Comparison of ENCODE assay signal across 1 cellular context in the genomic region with DNA sequence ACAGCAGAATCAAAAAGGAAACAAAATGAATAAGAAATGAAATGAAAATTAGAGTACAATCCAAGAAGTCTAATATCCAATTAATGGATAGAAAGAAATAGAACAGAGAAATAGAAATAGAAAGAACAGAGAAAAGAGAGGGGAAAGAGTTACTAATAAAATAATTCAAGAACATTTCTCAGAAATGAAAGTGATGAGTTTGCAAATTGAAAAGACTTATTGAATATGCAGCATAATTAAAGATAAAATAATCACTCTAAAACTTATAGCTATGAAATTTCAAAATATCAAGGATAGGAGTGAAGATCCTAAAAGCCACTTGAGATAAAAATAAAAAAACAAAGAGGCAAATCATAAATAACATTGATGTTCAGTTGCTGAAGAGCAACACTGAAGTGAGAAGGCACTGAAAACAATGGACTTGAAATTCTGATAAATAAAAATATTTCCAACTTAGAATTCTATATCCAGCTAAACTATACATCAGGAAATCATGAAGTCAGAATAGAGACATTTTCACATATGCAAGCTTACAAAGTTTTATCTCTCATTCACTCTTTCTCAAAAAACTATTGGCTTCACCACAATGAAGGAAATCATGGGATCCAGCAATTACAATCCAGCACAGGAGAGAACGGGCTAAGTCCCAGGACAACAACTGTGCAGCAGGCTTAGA.
TF ChIP-seq lines count a peak whose summit lies in the region.

No MANE protein-coding gene starts in this region.

TF ChIP-seq in HepG2, 621 proteins besides CTCF, POLR2A, EP300 and RAD21 (continued from another document):
- peak; percentile 72 to 89 for TF ChIP-seq MAFK (conservative IDR thresholded peaks at IDR 0.05 in 1 of 2, IDR thresholded peaks at IDR 0.05 in 1 of 2; ENCODE audit: low read length in 2 of 2)
- TF ChIP-seq ZNF672 (CRISPR knock-in tag; IDR thresholded peaks at IDR 0.05) = no peak
